ENCODE assay signal across 10 cellular contexts in genomic region chr1:51344602-51345299, GRCh38. TPM values are rescaled to one million over a fixed set of nuclear protein-coding genes. Genes with fewer than 3 reads are reported as not detected.
DNase-seq lines count a peak whose midpoint lies in the region; ATAC-seq and TF ChIP-seq lines count a peak whose summit lies in the region.
"Had no signal": no experiment of that assay in that cellular context is flagged by ENCODE, and none has a peak within 500 bp of the region (broad histone marks: within the 10 kb centered on the region; RNA-seq: fewer than 3 reads in every experiment).

No MANE protein-coding gene starts in this region.

- no TSS peak for BruUV-seq in mammary epithelial cell (replicated peaks; lab: Mats Ljungman, UMichigan)

- no peak for TF ChIP-seq EP300 in upper lobe of left lung (IDR thresholded peaks at IDR 0.05)

- POLR2A ChIA-PET in activated CD4-positive, alpha-beta T cell treated with anti-CD3 and anti-CD28 coated beads for 36 hours (lab: Charles Lee): no interaction called here
- POLR2A ChIA-PET in activated CD4-positive, alpha-beta T cell treated with anti-CD3 and anti-CD28 coated beads, Interleukin-2, amount 10 ng/mL, durations not matched to agents 7 days and 5 days (lab: Charles Lee): no interaction called here

- peak in 1 of 2 donors; percentile 7 for TF ChIP-seq CTCF in mammary epithelial cell (conservative IDR thresholded peaks at IDR 0.05 in 1 of 2, IDR thresholded peaks at IDR 0.05 in 1 of 2; ENCODE audit: extremely low read depth in 1 of 2, insufficient read depth in 1 of 2, low read depth in 1 of 2, low read length in 2 of 2)
- peak in 4 of 6 experiments; percentile 17 to 45 (median 25) for TF ChIP-seq CTCF in upper lobe of left lung (IDR thresholded peaks at IDR 0.05)

- no peaks in the 10 kb centered on the region for H3K79me2 ChIP-seq in mammary epithelial cell (ENCODE audit: insufficient read depth, low read length)

- intact Hi-C loops in activated CD4-positive, alpha-beta T cell treated with anti-CD3 and anti-CD28 coated beads for 36 hours (cut with DNase I, micrococcal nuclease): loop anchor here in 1 of 2 experiments (10.0 kb wide), 1 partner anchor 420 kb away; no protein-coding TSS in a partner anchor
- intact Hi-C loops in mammary epithelial cell (cut with micrococcal nuclease): loop anchor here (10.0 kb wide), 1 partner anchor 190 kb away; no protein-coding TSS in a partner anchor

- no peak overlapping the region for H3K27ac Mint-ChIP-seq in activated CD4-positive, alpha-beta T cell treated with anti-CD3 and anti-CD28 coated beads for 36 hours
- no peak overlapping the region for H3K27ac Mint-ChIP-seq in activated CD4-positive, alpha-beta T cell treated with anti-CD3 and anti-CD28 coated beads, Interleukin-2, amount 10 ng/mL, durations not matched to agents 7 days and 5 days

- H3K27me3 Mint-ChIP-seq in activated CD4-positive, alpha-beta T cell treated with anti-CD3 and anti-CD28 coated beads for 36 hours: peaks cover 39% of the 10 kb centered on the region
- H3K27me3 Mint-ChIP-seq in activated CD4-positive, alpha-beta T cell treated with anti-CD3 and anti-CD28 coated beads, Interleukin-2, amount 10 ng/mL, durations not matched to agents 7 days and 5 days: peaks cover 40% of the 10 kb centered on the region

- dilution Hi-C loops in mammary epithelial cell (cut with HindIII; ENCODE audit: low sequenced_read_pairs): no loop called here

- H3K36me3 ChIP-seq in mammary epithelial cell (ENCODE audit: insufficient read depth, low read length): no peaks in the 10 kb centered on the region
- no peaks in the 10 kb centered on the region for H3K36me3 ChIP-seq in upper lobe of left lung

- no peaks in the 10 kb centered on the region for H3K9me3 Mint-ChIP-seq in activated CD4-positive, alpha-beta T cell treated with anti-CD3 and anti-CD28 coated beads for 36 hours (ENCODE audit: low read depth)
- no peaks in the 10 kb centered on the region for H3K9me3 Mint-ChIP-seq in activated CD4-positive, alpha-beta T cell treated with anti-CD3 and anti-CD28 coated beads, Interleukin-2, amount 10 ng/mL, durations not matched to agents 7 days and 5 days

- H3K27ac ChIP-seq in mammary epithelial cell (ENCODE audit: insufficient read depth, low read depth, low read length) (no peak overlapping the region), upper lobe of left lung (peak overlapping the region in 3 of 4 donors; percentile 4 to 74 (median 59))

- no peaks in the 10 kb centered on the region for H3K36me3 Mint-ChIP-seq in activated CD4-positive, alpha-beta T cell treated with anti-CD3 and anti-CD28 coated beads for 36 hours (ENCODE audit: low read depth)
- H3K36me3 Mint-ChIP-seq in activated CD4-positive, alpha-beta T cell treated with anti-CD3 and anti-CD28 coated beads, Interleukin-2, amount 10 ng/mL, durations not matched to agents 7 days and 5 days (ENCODE audit: low read depth): no peaks in the 10 kb centered on the region

- no peak overlapping the region for H3K9ac ChIP-seq in mammary epithelial cell (ENCODE audit: insufficient read depth, low read length)

- peak overlapping the region; percentile 83 for H2AFZ ChIP-seq in mammary epithelial cell (ENCODE audit: low read depth, low read length)

- CTCF ChIA-PET in activated CD4-positive, alpha-beta T cell treated with anti-CD3 and anti-CD28 coated beads for 36 hours (lab: Charles Lee): interaction anchor here (0.6 kb wide), 1 partner anchor 355 kb away, joined by 3 read pairs; no protein-coding TSS in a partner anchor
- CTCF ChIA-PET in activated CD4-positive, alpha-beta T cell treated with anti-CD3 and anti-CD28 coated beads, Interleukin-2, amount 10 ng/mL, durations not matched to agents 7 days and 5 days (lab: Charles Lee): interaction anchor here (0.6 to 1.7 kb wide), 4 partner anchors 8 to 431 kb away, joined by 3 to 8 read pairs (median 3); no protein-coding TSS in a partner anchor
- CTCF ChIA-PET in mammary epithelial cell (lab: Charles Lee; ENCODE audit: low non-redundant PET): no interaction called here

- no peak overlapping the region for H3K4me3 Mint-ChIP-seq in activated CD4-positive, alpha-beta T cell treated with anti-CD3 and anti-CD28 coated beads for 36 hours
- no peak overlapping the region for H3K4me3 Mint-ChIP-seq in activated CD4-positive, alpha-beta T cell treated with anti-CD3 and anti-CD28 coated beads, Interleukin-2, amount 10 ng/mL, durations not matched to agents 7 days and 5 days

- H3K4me3 ChIP-seq in mammary epithelial cell (replicated peaks in 1 of 3; ENCODE audit: insufficient read depth in 1 of 3, low read depth in 2 of 3, low read length in 3 of 3): peak overlapping the region; percentile 23 to 48 (median 46)
- H3K4me3 ChIP-seq in upper lobe of left lung: peak overlapping the region in 3 of 4 donors; percentile 38 to 52 (median 46)

- H4K20me1 ChIP-seq in mammary epithelial cell (ENCODE audit: insufficient read depth, low read length): no peaks in the 10 kb centered on the region

- H3K9me3 ChIP-seq in mammary epithelial cell (replicated peaks; ENCODE audit: insufficient read depth, low read length) (no peaks in the 10 kb centered on the region), upper lobe of left lung (no peaks in the 10 kb centered on the region)

- TF ChIP-seq POLR2A in upper lobe of left lung (IDR thresholded peaks at IDR 0.05): peak in 1 of 4 donors; percentile 48

- in situ Hi-C loops in mammary epithelial cell (cut with MboI; ENCODE audit: low sequenced_read_pairs in 2 of 2): no loop called here

- H3K27me3 ChIP-seq in mammary epithelial cell (ENCODE audit: insufficient read depth, low read length) (no peaks in the 10 kb centered on the region), upper lobe of left lung (peaks cover 0 to 12% (median 6%) of the 10 kb centered on the region in 4 donors)

- peak overlapping the region; percentile 88 for H3K4me2 ChIP-seq in mammary epithelial cell (ENCODE audit: insufficient read depth, low read depth, low read length)

- peak; percentile 36 for ATAC-seq in activated CD4-positive, alpha-beta T cell treated with anti-CD3 and anti-CD28 coated beads for 36 hours
- ATAC-seq in upper lobe of left lung (ENCODE audit: low FRiP score in 2 of 2): peak; percentile 57 to 60

- H3K4me1 Mint-ChIP-seq in activated CD4-positive, alpha-beta T cell treated with anti-CD3 and anti-CD28 coated beads for 36 hours: peaks cover 3% of the 10 kb centered on the region
- no peaks in the 10 kb centered on the region for H3K4me1 Mint-ChIP-seq in activated CD4-positive, alpha-beta T cell treated with anti-CD3 and anti-CD28 coated beads, Interleukin-2, amount 10 ng/mL, durations not matched to agents 7 days and 5 days

- H3K4me1 ChIP-seq in mammary epithelial cell (ENCODE audit: insufficient read depth, low read length) (peaks cover 6% of the 10 kb centered on the region), upper lobe of left lung (peaks cover 0 to 17% (median 9%) of the 10 kb centered on the region in 4 donors)

- no CpG with 5 or more reads among the region's 60 CpGs for WGBS in mammary epithelial cell (ENCODE audit: low coverage, missing lambda C conversion rate)
- WGBS in upper lobe of left lung, 2 donors: 0 to 5% methylated on average over 7 to 33 of the region's 60 CpGs

- DNase-seq in activated CD4-positive, alpha-beta T cell treated with anti-CD3 and anti-CD28 coated beads for 36 hours: no peak
- DNase-seq in activated CD4-positive, alpha-beta T cell treated with anti-CD3 and anti-CD28 coated beads, Interleukin-2, amount 10 ng/mL, durations not matched to agents 7 days and 5 days: no peak
- no peak for DNase-seq in mammary epithelial cell
- peak; percentile 45 for DNase-seq in kidney tubule cell (ENCODE audit: low spot score)
- DNase-seq in upper lobe of left lung: peak; percentile 77 to 91
- DNase-seq in RKO (ENCODE audit: low spot score): no peak
- no peak for DNase-seq in NCI-H128 (lab: John Stamatoyannopoulos, UW; ENCODE audit: unreplicated experiment)
- DNase-seq in MV-4-11 (lab: John Stamatoyannopoulos, UW): no peak
- DNase-seq: Kasumi-1, nucleus accumbens had no signal

RNA-seq across cellular contexts. Expression of gene TTC39A, which starts 14.4 kb away (rescaled TPM):
- under 1 TPM in 1 of 2 experiments, not detected in 1; 0.11 TPM for total RNA-seq in activated CD4-positive, alpha-beta T cell treated with anti-CD3 and anti-CD28 coated beads for 36 hours
- total RNA-seq in activated CD4-positive, alpha-beta T cell treated with anti-CD3 and anti-CD28 coated beads, Interleukin-2, amount 10 ng/mL, durations not matched to agents 7 days and 5 days: not detected
- 1 to 10 TPM in 1 of 2 donors, under 1 TPM in 1; 0.40 to 1.0 TPM for total RNA-seq in mammary epithelial cell
- polyA plus RNA-seq in mammary epithelial cell: 0.43 TPM
- not detected for polyA minus RNA-seq in mammary epithelial cell
- 10 to 100 TPM; 33.0 to 96.4 (median 55.7) TPM for total RNA-seq in upper lobe of left lung

Comparison
In these comparisons a context has a peak if more than half of its experiments do, and no peak if none do; other contexts are left out.
1. DNase-seq: peak in kidney tubule cell (single experiment) and upper lobe of left lung (2 of 2); none in activated CD4-positive, alpha-beta T cell treated with anti-CD3 and anti-CD28 coated beads for 36 hours (single experiment), activated CD4-positive, alpha-beta T cell treated with anti-CD3 and anti-CD28 coated beads, Interleukin-2, amount 10 ng/mL, durations not matched to agents 7 days and 5 days (single experiment), mammary epithelial cell (single experiment), RKO (single experiment), NCI-H128 (single experiment) and MV-4-11 (single experiment).
2. RNA of gene TTC39A, which starts 14.4 kb away (total RNA-seq): 33.0 to 96.4 TPM in upper lobe of left lung; 0.40 to 1.0 TPM in mammary epithelial cell, 0.11 TPM in activated CD4-positive, alpha-beta T cell treated with anti-CD3 and anti-CD28 coated beads for 36 hours and not detected in activated CD4-positive, alpha-beta T cell treated with anti-CD3 and anti-CD28 coated beads, Interleukin-2, amount 10 ng/mL, durations not matched to agents 7 days and 5 days; every median in the first group is over 10 times any median in the second.